Comparison of ENCODE assay signal across 1 cellular context in genomic region chr18:25326231-25327042, GRCh38.
TF ChIP-seq lines count a peak whose summit lies in the region.

No MANE protein-coding gene starts in this region.

TF ChIP-seq in SK-N-SH treated with all-trans-retinoic acid at 6 μM for 48 hours, 23 proteins besides CTCF, POLR2A, EP300 and RAD21 (continued from another document):
- TF ChIP-seq, protein P1, sequence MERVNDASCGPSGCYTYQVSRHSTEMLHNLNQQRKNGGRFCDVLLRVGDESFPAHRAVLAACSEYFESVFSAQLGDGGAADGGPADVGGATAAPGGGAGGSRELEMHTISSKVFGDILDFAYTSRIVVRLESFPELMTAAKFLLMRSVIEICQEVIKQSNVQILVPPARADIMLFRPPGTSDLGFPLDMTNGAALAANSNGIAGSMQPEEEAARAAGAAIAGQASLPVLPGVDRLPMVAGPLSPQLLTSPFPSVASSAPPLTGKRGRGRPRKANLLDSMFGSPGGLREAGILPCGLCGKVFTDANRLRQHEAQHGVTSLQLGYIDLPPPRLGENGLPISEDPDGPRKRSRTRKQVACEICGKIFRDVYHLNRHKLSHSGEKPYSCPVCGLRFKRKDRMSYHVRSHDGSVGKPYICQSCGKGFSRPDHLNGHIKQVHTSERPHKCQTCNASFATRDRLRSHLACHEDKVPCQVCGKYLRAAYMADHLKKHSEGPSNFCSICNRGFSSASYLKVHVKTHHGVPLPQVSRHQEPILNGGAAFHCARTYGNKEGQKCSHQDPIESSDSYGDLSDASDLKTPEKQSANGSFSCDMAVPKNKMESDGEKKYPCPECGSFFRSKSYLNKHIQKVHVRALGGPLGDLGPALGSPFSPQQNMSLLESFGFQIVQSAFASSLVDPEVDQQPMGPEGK (CRISPR knock-in tag; IDR thresholded peaks at IDR 0.05; ENCODE audit: borderline replicate concordance): no peak
- no peak for TF ChIP-seq ESRRG (CRISPR knock-in tag; IDR thresholded peaks at IDR 0.05)
